ENCODE assay signal across 9 cellular contexts in the genomic region with DNA sequence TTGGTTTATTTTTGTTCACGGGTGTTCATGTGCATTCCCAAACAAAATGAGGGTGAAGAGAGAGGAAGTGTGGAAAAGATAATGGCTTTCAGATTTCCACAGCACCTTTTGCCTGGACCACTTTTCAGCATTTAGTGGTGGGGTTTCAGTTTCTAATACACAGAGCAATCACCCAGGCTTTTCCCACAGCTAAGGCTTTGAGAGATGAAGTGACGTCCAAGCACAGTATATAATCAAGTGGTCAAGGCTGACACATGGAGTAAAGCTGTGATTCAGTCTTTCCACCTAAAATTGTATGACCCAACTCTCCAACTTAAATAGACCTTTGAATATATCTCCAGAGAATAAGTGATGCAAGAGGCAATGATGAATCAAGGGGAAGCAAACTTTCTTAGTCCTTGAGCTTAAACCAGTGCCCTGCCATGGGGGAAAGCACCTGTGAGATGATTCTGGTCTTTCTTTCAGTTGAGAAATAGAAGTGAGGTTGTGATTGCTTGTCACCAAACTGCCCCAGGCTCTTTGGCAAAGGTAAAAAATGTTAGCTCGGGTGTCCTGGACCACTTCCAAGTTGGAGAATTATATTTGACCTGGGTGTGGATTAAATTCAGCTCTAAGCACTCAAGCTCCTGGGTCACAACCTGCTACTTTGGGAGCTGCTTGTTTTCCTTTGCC. TPM values are rescaled to one million over a fixed set of nuclear protein-coding genes. Genes with fewer than 3 reads are reported as not detected.
DNase-seq lines count a peak whose midpoint lies in the region; ATAC-seq and TF ChIP-seq lines count a peak whose summit lies in the region.
"Had no signal": no experiment of that assay in that cellular context is flagged by ENCODE, and none has a peak within 500 bp of the region (broad histone marks: within the 10 kb centered on the region; RNA-seq: fewer than 3 reads in every experiment).

No MANE protein-coding gene starts in this region.

- no peak overlapping the region for H3K4me3 ChIP-seq in GM12865 (ENCODE audit: low read depth, low read length)

- peak overlapping the region in 4 of 5 experiments; percentile 100 for H3K27ac Mint-ChIP-seq in brain
- H3K27ac Mint-ChIP-seq in activated T-cell treated with anti-CD3 and anti-CD28 coated beads, Interleukin-2, amount 50 U/mL, for 24 hours = no peak overlapping the region

- peak overlapping the region in 4 of 5 experiments; percentile 96 to 99 (median 97) for H3K4me3 Mint-ChIP-seq in brain
- H3K4me3 Mint-ChIP-seq in activated T-cell treated with anti-CD3 and anti-CD28 coated beads, Interleukin-2, amount 50 U/mL, for 24 hours = no peak overlapping the region

- TF ChIP-seq CTCF in GM12865 (IDR thresholded peaks at IDR 0.05; ENCODE audit: insufficient read depth, low read depth, low read length, missing control alignments) (no peak), brain (conservative IDR thresholded peaks at IDR 0.05) (no peak)

- ATAC-seq in HG02938 (IDR thresholded peaks at IDR 0.05; ENCODE audit: unreplicated experiment) = no peak

- H3K27me3 Mint-ChIP-seq in brain = peaks cover 22% of the 10 kb centered on the region
- H3K27me3 Mint-ChIP-seq in activated T-cell treated with anti-CD3 and anti-CD28 coated beads, Interleukin-2, amount 50 U/mL, for 24 hours = peaks cover 59% of the 10 kb centered on the region

- peak; percentile 57 for DNase-seq in GM12865 (ENCODE audit: low read depth)
- peak; percentile 44 for DNase-seq in NCI-H1436 (lab: John Stamatoyannopoulos, UW)
- peak; percentile 72 for DNase-seq in renal cortical epithelial cell (ENCODE audit: low read depth)
- no peak for DNase-seq in HuH-7 (ENCODE audit: low spot score)
- DNase-seq in activated T-cell treated with anti-CD3 and anti-CD28 coated beads, Interleukin-2, amount 50 U/mL, for 24 hours = no peak
- no peak for DNase-seq in SKM-1 (lab: John Stamatoyannopoulos, UW; ENCODE audit: unreplicated experiment)

- peaks cover 0 to 5% (median 0%) of the 10 kb centered on the region in 5 experiments for H3K9me3 Mint-ChIP-seq in brain
- no peaks in the 10 kb centered on the region for H3K9me3 Mint-ChIP-seq in activated T-cell treated with anti-CD3 and anti-CD28 coated beads, Interleukin-2, amount 50 U/mL, for 24 hours

- H3K36me3 Mint-ChIP-seq in brain = no peaks in the 10 kb centered on the region
- H3K36me3 Mint-ChIP-seq in activated T-cell treated with anti-CD3 and anti-CD28 coated beads, Interleukin-2, amount 50 U/mL, for 24 hours (ENCODE audit: low read depth) = peaks cover 2% of the 10 kb centered on the region

- H3K4me1 Mint-ChIP-seq in brain = peaks cover 47% of the 10 kb centered on the region
- H3K4me1 Mint-ChIP-seq in activated T-cell treated with anti-CD3 and anti-CD28 coated beads, Interleukin-2, amount 50 U/mL, for 24 hours (ENCODE audit: low read depth) = peaks cover 35% of the 10 kb centered on the region

RNA-seq across cellular contexts. Expression of gene PIK3R3, which starts 2.4 kb away (rescaled TPM):
- 43.0 TPM for polyA plus RNA-seq in brain (ENCODE audit: insufficient read depth, low read depth, low replicate concordance)
- total RNA-seq in renal cortical epithelial cell = 9.0 and 33.7 TPM in 2 replicates

RNA-seq across cellular contexts. Expression of gene TSPAN1, which starts 40.1 kb away (rescaled TPM):
- 9.4 TPM for polyA plus RNA-seq in brain (ENCODE audit: insufficient read depth, low read depth, low replicate concordance)
- total RNA-seq in renal cortical epithelial cell = 78.7 and 114 TPM in 2 replicates

RNA-seq across cellular contexts. Expression of gene P3R3URF, which starts 41.5 kb away (rescaled TPM):
- polyA plus RNA-seq in brain (ENCODE audit: insufficient read depth, low read depth, low replicate concordance) = not detected
- not detected in 2 replicates for total RNA-seq in renal cortical epithelial cell
- total RNA-seq: ureter had no signal

Comparison
In these comparisons a context has a peak if more than half of its experiments do, and no peak if none do; other contexts are left out.
1. DNase-seq: peak in GM12865 (single experiment), NCI-H1436 (single experiment) and renal cortical epithelial cell (single experiment); none in HuH-7 (single experiment), activated T-cell treated with anti-CD3 and anti-CD28 coated beads, Interleukin-2, amount 50 U/mL, for 24 hours (single experiment) and SKM-1 (single experiment).